8 cellular contexts compared by ENCODE assay signal in the genomic region with DNA sequence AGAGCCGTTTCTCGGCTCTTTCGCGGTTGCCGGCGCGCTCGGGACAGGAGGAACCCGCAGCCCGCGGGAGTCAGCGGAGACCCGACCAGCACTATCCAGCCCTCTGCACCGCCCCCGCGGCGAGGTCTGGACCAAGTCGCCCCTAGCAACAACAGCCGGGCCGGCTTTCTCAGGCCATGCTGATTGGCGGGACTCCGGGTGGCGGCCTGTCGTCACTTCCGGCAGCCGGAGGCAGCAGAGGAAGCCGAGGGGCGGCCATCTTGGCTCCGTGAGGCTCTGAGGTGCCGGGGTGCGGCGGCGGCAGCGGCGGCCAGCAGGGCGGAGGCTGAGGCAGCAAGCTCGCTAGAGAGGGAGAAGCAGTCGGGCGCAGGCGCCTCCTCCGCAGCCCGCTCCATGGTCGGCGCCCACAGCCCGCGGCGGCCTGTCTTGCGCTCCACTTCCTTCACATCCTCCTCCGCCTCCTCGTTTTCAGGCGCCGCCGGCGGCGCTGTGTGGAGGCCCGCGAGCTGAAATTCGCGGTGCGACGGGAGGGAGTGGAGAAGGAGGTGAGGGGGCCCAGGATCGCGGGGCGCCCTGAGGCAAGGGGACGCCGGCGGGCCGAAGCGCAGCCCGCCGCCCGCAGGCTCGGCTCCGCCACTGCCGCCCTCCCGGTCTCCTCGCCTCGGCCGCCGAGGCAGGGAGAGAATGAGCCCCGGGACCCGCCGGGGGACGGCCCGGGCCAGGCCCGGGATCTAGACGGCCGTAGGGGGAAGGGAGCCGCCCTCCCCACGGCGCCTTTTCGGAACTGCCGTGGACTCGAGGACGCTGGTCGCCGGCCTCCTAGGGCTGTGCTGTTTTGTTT. TPM values are rescaled to one million over a fixed set of nuclear protein-coding genes. Genes with fewer than 3 reads are reported as not detected.
DNase-seq lines count a peak whose midpoint lies in the region; ATAC-seq and TF ChIP-seq lines count a peak whose summit lies in the region.

TSS of gene MARK3 (plus strand) at position 263 of the 841 bp plus-strand sequence. CDS start 615 bp downstream, outside the sequence.

- DNase-seq in DND-41 (peak; percentile 96), Peyer's patch (peak; percentile 97 to 99 (median 98))
- peak; percentile 96 to 97 for DNase-seq in activated T-cell treated with anti-CD3 and anti-CD28 coated beads, Interleukin-2, amount 50 U/mL, for 48 hours
- DNase-seq in stimulated activated CD8-positive, alpha-beta memory T cell treated with anti-CD3 and anti-CD28 coated beads, Interleukin-7, amount 100 ng/mL, for 24 hours (ENCODE audit: low read depth) = peak; percentile 93

- TF ChIP-seq POLR2A in Peyer's patch (IDR thresholded peaks at IDR 0.05) = peak; percentile 72 to 85

- H3K9ac ChIP-seq in DND-41 (ENCODE audit: low read depth, low read length) (peak within 1 kb of the TSS; percentile 93), muscle layer of colon (ENCODE audit: low read length) (peak within 1 kb of the TSS; percentile 67)

- H3K4me3 ChIP-seq in DND-41 (ENCODE audit: low read depth in 1 of 2, low read length in 2 of 2) (peak within 1 kb of the TSS; percentile 90 to 99), Peyer's patch (peak within 1 kb of the TSS; percentile 62 to 90 (median 88)), muscle layer of colon (ENCODE audit: low read depth in 1 of 2, low read length in 2 of 2) (peak within 1 kb of the TSS; percentile 71 to 92)

- peaks cover 30% of the 10 kb centered on the region for H4K20me1 ChIP-seq in DND-41 (ENCODE audit: insufficient read depth, low read length)

- H3K27ac ChIP-seq in DND-41 (ENCODE audit: low read length) (peak within 1 kb of the TSS; percentile 88), KOPT-K1 (ENCODE audit: low read depth, low read length, poor library complexity, severe bottlenecking) (peak within 1 kb of the TSS; percentile 78), Peyer's patch (peak within 1 kb of the TSS; percentile 94 to 100 (median 99)), muscle layer of colon (ENCODE audit: low read depth, low read length) (peak within 1 kb of the TSS; percentile 93)

- peaks cover 57% of the 10 kb centered on the region for H3K79me2 ChIP-seq in DND-41 (ENCODE audit: insufficient read depth, low read length)

- H3K4me1 ChIP-seq in DND-41 (ENCODE audit: insufficient read depth, low read length) (peaks cover 35% of the 10 kb centered on the region), Peyer's patch (peaks cover 0 to 32% (median 7%) of the 10 kb centered on the region in 4 donors), muscle layer of colon (ENCODE audit: insufficient read depth, low read length) (peaks cover 24% of the 10 kb centered on the region)

- peaks cover 17% of the 10 kb centered on the region for H3K27me3 ChIP-seq in DND-41 (ENCODE audit: insufficient read depth, low read length, poor library complexity)
- no peaks in the 10 kb centered on the region for H3K27me3 ChIP-seq in Peyer's patch
- no peaks in the 10 kb centered on the region for H3K27me3 ChIP-seq in muscle layer of colon (ENCODE audit: control insufficient read depth in 1 of 2, insufficient read depth in 2 of 2, low read length in 2 of 2)

- H2AFZ ChIP-seq in DND-41 (ENCODE audit: low read depth, low read length) = peak within 1 kb of the TSS; percentile 97

- peak within 1 kb of the TSS; percentile 96 for H3K4me2 ChIP-seq in DND-41 (ENCODE audit: insufficient read depth, low read length)

- peak; percentile 93 for ATAC-seq in DND-41 (ENCODE audit: insufficient read depth, low read depth)
- peak; percentile 92 for ATAC-seq in GM21786 (IDR thresholded peaks at IDR 0.05; ENCODE audit: unreplicated experiment)
- ATAC-seq in esophagus mucosa = peak; percentile 93

- H3K36me3 ChIP-seq in DND-41 (ENCODE audit: insufficient read depth, low read length) (no peaks in the 10 kb centered on the region; the same call in 1 of the 2 replicates), KOPT-K1 (ENCODE audit: insufficient read depth, low read length) (no peaks in the 10 kb centered on the region), Peyer's patch (no peaks in the 10 kb centered on the region), muscle layer of colon (ENCODE audit: insufficient read depth, low read length) (no peaks in the 10 kb centered on the region)

- H3K9me3 ChIP-seq in DND-41 (ENCODE audit: insufficient read depth, low read length, severe bottlenecking) = no peaks in the 10 kb centered on the region
- H3K9me3 ChIP-seq in KOPT-K1 (ENCODE audit: insufficient read depth, low read length, poor library complexity, severe bottlenecking) = no peaks in the 10 kb centered on the region
- H3K9me3 ChIP-seq in Peyer's patch = no peaks in the 10 kb centered on the region
- no peaks in the 10 kb centered on the region for H3K9me3 ChIP-seq in muscle layer of colon (ENCODE audit: low read length)

- TF ChIP-seq CTCF in DND-41 (IDR thresholded peaks at IDR 0.05; ENCODE audit: borderline replicate concordance, extremely low read depth, low read length, poor library complexity, severe bottlenecking) (peak; percentile 45), Peyer's patch (IDR thresholded peaks at IDR 0.05) (peak in 5 of 6 experiments; percentile 19 to 45 (median 25))

RNA-seq across cellular contexts. Expression of gene MARK3, which starts in this region (rescaled TPM):
- total RNA-seq in Peyer's patch (100 to 1,000 TPM in 2 of 4 donors, 10 to 100 TPM in 2; 76.0 to 196 (median 99.5) TPM), esophagus mucosa (62.1 TPM)

Comparison
In these comparisons a context has a peak if more than half of its experiments do, and no peak if none do; other contexts are left out.
1. Peak in every context shown above with its lines: DNase-seq, ATAC-seq, H3K4me3 ChIP-seq and H3K27ac ChIP-seq.